ENCODE assay signal across 12 cellular contexts in genomic region chr11:358129-358805, GRCh38.
"Had no signal": no experiment of that assay in that cellular context is flagged by ENCODE, and none has a peak within 500 bp of the region (broad histone marks: within the 10 kb centered on the region; RNA-seq: fewer than 3 reads in every experiment).

No MANE protein-coding gene starts in this region.

- H3K27me3 ChIP-seq: testis had no signal

- H3K4me3 ChIP-seq: testis had no signal

- H3K27ac ChIP-seq: testis had no signal

- DNase-seq: activated CD4-positive, alpha-beta memory T cell treated with anti-CD3 and anti-CD28 coated beads for 36 hours; activated CD4-positive, alpha-beta T cell treated with anti-CD3 and anti-CD28 coated beads for 1 hour; activated gamma-delta T cell treated with Interleukin-2 at 50 U/mL for 16 hours; activated T-cell treated with anti-CD3 and anti-CD28 coated beads, Interleukin-2, amount 50 U/mL, for 4 hours; foreskin fibroblast; nephron progenitor cell; stimulated activated CD4-positive, alpha-beta T cell treated with anti-CD3 and anti-CD28 coated beads, Interleukin-15, amount 100 ng/mL, for 24 hours; stimulated activated CD4-positive, alpha-beta T cell treated with anti-CD3 and anti-CD28 coated beads, Interleukin-4, amount 100 ng/mL, for 24 hours; T1000; testis had no signal

- ATAC-seq: left lobe of liver; stimulated activated naive CD8-positive, alpha-beta T cell treated with anti-CD3 and anti-CD28 coated beads, Interleukin-15, amount 100 ng/mL, for 72 hours had no signal

- H3K9me3 ChIP-seq: testis had no signal
